16 cellular contexts compared by ENCODE assay signal in the genomic region with DNA sequence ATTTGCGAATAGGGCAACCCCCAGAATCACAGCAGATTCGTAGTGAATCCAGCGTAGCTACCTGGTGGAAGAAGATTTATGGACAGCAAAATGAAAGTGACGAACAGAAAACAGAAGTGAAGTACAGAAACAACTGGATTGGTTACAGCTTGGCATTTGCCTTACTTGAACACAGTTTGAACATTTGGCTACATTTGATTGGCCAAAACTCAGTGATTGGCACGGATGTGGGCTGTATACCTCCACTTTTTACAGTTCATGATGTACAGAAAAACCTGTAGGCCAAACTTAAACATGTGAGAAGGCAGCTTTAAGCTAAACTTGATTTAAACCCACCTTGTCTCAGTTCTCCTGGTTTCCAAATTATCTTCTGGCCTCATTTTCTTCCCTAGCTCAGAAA.
"Had no signal": no experiment of that assay in that cellular context is flagged by ENCODE, and none has a peak within 500 bp of the region (broad histone marks: within the 10 kb centered on the region; RNA-seq: fewer than 3 reads in every experiment).

No MANE protein-coding gene starts in this region.

- H3K4me1 ChIP-seq: testis, upper lobe of right lung had no signal

- DNase-seq: activated CD4-positive, alpha-beta memory T cell treated with anti-CD3 and anti-CD28 coated beads for 36 hours; activated CD4-positive, CD25-positive, alpha-beta regulatory T cell; activated gamma-delta T cell; activated T-cell treated with anti-CD3 and anti-CD28 coated beads, Interleukin-2, amount 50 U/mL, for 4 hours; dermis blood vessel endothelial cell; immature natural killer cell; left cardiac atrium; occipital lobe; stimulated activated CD4-positive, alpha-beta T cell treated with anti-CD3 and anti-CD28 coated beads, Interleukin-12 subunit alpha, Interleukin-12 subunit beta, amount 100 ng/mL, for 4 hours; stimulated activated CD4-positive, alpha-beta T cell treated with anti-CD3 and anti-CD28 coated beads, Interleukin-2, amount 100 ng/mL, for 48 hours; stimulated activated CD8-positive, alpha-beta memory T cell treated with anti-CD3 and anti-CD28 coated beads, Interleukin-4, amount 100 ng/mL, for 48 hours; stimulated activated naive CD8-positive, alpha-beta T cell treated with anti-CD3 and anti-CD28 coated beads, Interleukin-15, amount 100 ng/mL, for 72 hours; testis; upper lobe of right lung had no signal

- H3K27me3 ChIP-seq: testis, upper lobe of right lung had no signal

- H3K4me3 ChIP-seq: testis, upper lobe of right lung had no signal

- H3K27ac ChIP-seq: testis, upper lobe of right lung had no signal

- H3K36me3 ChIP-seq: upper lobe of right lung had no signal

- H3K27me3 Mint-ChIP-seq: activated CD4-positive, alpha-beta memory T cell treated with anti-CD3 and anti-CD28 coated beads for 36 hours; activated naive CD8-positive, alpha-beta T cell; natural killer cell treated with Interleukin-12 subunit alpha and Interleukin-12 subunit beta and Interleukin-15 and Interleukin-18, amount 100 ng/mL, for 72 hours; stimulated activated naive CD8-positive, alpha-beta T cell treated with anti-CD3 and anti-CD28 coated beads, Interleukin-15, amount 100 ng/mL, for 72 hours had no signal

- H3K4me3 Mint-ChIP-seq: activated CD4-positive, alpha-beta memory T cell treated with anti-CD3 and anti-CD28 coated beads for 36 hours; activated naive CD8-positive, alpha-beta T cell; activated T-cell treated with anti-CD3 and anti-CD28 coated beads, Interleukin-2, amount 50 U/mL, for 4 hours; immature natural killer cell; natural killer cell treated with Interleukin-12 subunit alpha and Interleukin-12 subunit beta and Interleukin-15 and Interleukin-18, amount 100 ng/mL, for 72 hours; stimulated activated naive CD8-positive, alpha-beta T cell treated with anti-CD3 and anti-CD28 coated beads, Interleukin-15, amount 100 ng/mL, for 72 hours had no signal

- H3K9me3 ChIP-seq: testis, upper lobe of right lung had no signal

- H3K36me3 Mint-ChIP-seq: activated CD4-positive, alpha-beta memory T cell treated with anti-CD3 and anti-CD28 coated beads for 36 hours had no signal

- H3K27ac Mint-ChIP-seq: activated CD4-positive, alpha-beta memory T cell treated with anti-CD3 and anti-CD28 coated beads for 36 hours; activated naive CD8-positive, alpha-beta T cell; immature natural killer cell; natural killer cell treated with Interleukin-12 subunit alpha and Interleukin-12 subunit beta and Interleukin-15 and Interleukin-18, amount 100 ng/mL, for 72 hours; stimulated activated naive CD8-positive, alpha-beta T cell treated with anti-CD3 and anti-CD28 coated beads, Interleukin-15, amount 100 ng/mL, for 72 hours had no signal
